In the genomic region with DNA sequence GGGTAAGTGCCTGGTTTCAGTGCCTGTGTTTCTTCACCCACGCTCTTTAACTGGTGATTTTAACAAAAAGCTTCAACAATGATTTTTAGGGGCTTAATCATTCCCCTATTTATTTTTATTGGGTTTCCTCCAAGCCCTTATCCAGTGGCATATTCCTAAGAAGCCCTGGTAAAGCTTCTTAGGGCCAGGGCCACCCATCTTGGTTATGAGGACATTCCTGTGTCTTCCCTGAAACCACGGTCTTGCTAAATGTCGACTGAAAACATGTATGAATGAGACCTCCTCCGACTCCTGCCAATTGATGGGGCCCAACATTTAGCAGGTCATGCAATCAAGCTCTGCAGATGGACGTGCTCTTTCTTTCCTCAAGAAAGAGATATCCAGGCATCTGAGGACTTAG, we compare ENCODE assay signal across 35 cellular contexts. TPM values are rescaled to one million over a fixed set of nuclear protein-coding genes. Genes with fewer than 3 reads are reported as not detected.
"Had no signal": no experiment of that assay in that cellular context is flagged by ENCODE, and none has a peak within 500 bp of the region (broad histone marks: within the 10 kb centered on the region; RNA-seq: fewer than 3 reads in every experiment).

No MANE protein-coding gene starts in this region.

- DNase-seq: activated B cell treated with CpG ODN at 0.5 μM for 24 hours; activated CD4-positive, alpha-beta memory T cell treated with anti-CD3 and anti-CD28 coated beads for 36 hours; activated CD4-positive, alpha-beta T cell treated with anti-CD3 and anti-CD28 coated beads for 4 hours; activated CD4-positive, alpha-beta T cell treated with anti-CD3 and anti-CD28 coated beads, Interleukin-2, amount 50 U/mL, for 1 hour; activated CD4-positive, CD25-positive, alpha-beta regulatory T cell treated with anti-CD3 and anti-CD28 coated beads, Interleukin-2, amount 50 U/mL, for 72 hours; activated CD8-positive, alpha-beta memory T cell treated with anti-CD3 and anti-CD28 coated beads, Interleukin-2, amount 50 U/mL, for 4 hours; activated gamma-delta T cell treated with Interleukin-2 at 50 U/mL for 16 hours; activated naive CD4-positive, alpha-beta T cell treated with anti-CD3 and anti-CD28 coated beads for 36 hours; activated T-cell treated with anti-CD3 and anti-CD28 coated beads for 4 hours; activated T-cell treated with anti-CD3 and anti-CD28 coated beads, Interleukin-2, amount 50 U/mL, for 4 hours; adrenal gland; brain microvascular endothelial cell; central memory CD4-positive, alpha-beta T cell; NCI-H1048; NCI-H1105 treated with DMSO at 0.1 percent for 48 hours; NCI-H1436; NCI-H1694 treated with DMSO at 0.1 percent for 48 hours; NCI-H2029; NCI-H345; NCI-H524 treated with DMSO at 0.1 percent for 48 hours; PC-9; SIG-M5; SW 1271; T-helper 1 cell; T-helper 2 cell; T-helper 9 cell had no signal

- ATAC-seq: activated naive CD4-positive, alpha-beta T cell treated with anti-CD3 and anti-CD28 coated beads, Interleukin-2, amount 50 U/mL, for 72 hours; activated T-cell treated with anti-CD3 and anti-CD28 coated beads, Interleukin-2, amount 50 U/mL, for 4 hours; Right ventricle myocardium inferior had no signal

- H3K27ac ChIP-seq: adrenal gland, brain microvascular endothelial cell, PC-9, RWPE1, VCaP had no signal

- H3K4me3 ChIP-seq: adrenal gland, PC-9 had no signal

- H3K4me1 ChIP-seq: adrenal gland had no signal

- H3K9me3 ChIP-seq: adrenal gland had no signal

- H3K27me3 ChIP-seq: adrenal gland had no signal

- H3K36me3 ChIP-seq: adrenal gland, brain microvascular endothelial cell had no signal

RNA-seq across cellular contexts. Expression of gene CARTPT, which starts 13.7 kb away (rescaled TPM):
- total RNA-seq: activated B cell treated with CpG ODN at 0.5 μM for 24 hours; activated CD4-positive, alpha-beta memory T cell treated with anti-CD3 and anti-CD28 coated beads for 36 hours; activated naive CD4-positive, alpha-beta T cell treated with anti-CD3 and anti-CD28 coated beads for 36 hours; activated naive CD4-positive, alpha-beta T cell treated with anti-CD3 and anti-CD28 coated beads, Interleukin-2, amount 50 U/mL, for 72 hours; activated T-cell treated with anti-CD3 and anti-CD28 coated beads, Interleukin-2, amount 50 U/mL, for 4 hours; activated T-helper 1 cell treated with anti-CD3 and anti-CD28 coated beads, Interleukin-12 subunit alpha, Interleukin-12 subunit beta, Interleukin-2, Interleukin-4 antibody, amounts not matched to agents 30 ng/mL and 10 ng/mL and 1 ng/mL, durations not matched to agents 14 hours and 24 hours and 36 hours; cerebellum; MCF 10A; NCI-H460; OCI-LY7; PC-9; Right ventricle myocardium inferior had no signal
